In genomic region chr1:100927276-100927675, GRCh38 we compare ENCODE assay signal across 10 cellular contexts. TPM values are rescaled to one million over a fixed set of nuclear protein-coding genes. Genes with fewer than 3 reads are reported as not detected.
A peak's percentile ranks its signal among the peaks of the same experiment; 100 is the strongest.
DNase-seq lines count a peak whose midpoint lies in the region; ATAC-seq and TF ChIP-seq lines count a peak whose summit lies in the region.
"Had no signal": no experiment of that assay in that cellular context is flagged by ENCODE, and none has a peak within 500 bp of the region (broad histone marks: within the 10 kb centered on the region; RNA-seq: fewer than 3 reads in every experiment).

No MANE protein-coding gene starts in this region.

- peak; percentile 18 for DNase-seq in D341Med (ENCODE audit: low spot score)
- DNase-seq in activated CD4-positive, alpha-beta T cell treated with anti-CD3 and anti-CD28 coated beads, Interleukin-2, amount 10 ng/mL, durations not matched to agents 24 days and 14 days, result peak; percentile 88
- peak; percentile 24 to 47 (median 30) for DNase-seq in effector memory CD8-positive, alpha-beta T cell
- DNase-seq in upper lobe of right lung, result no peak
- no peak for DNase-seq in NCI-H2196 (lab: John Stamatoyannopoulos, UW; ENCODE audit: unreplicated experiment)
- DNase-seq: heart left ventricle, SHP77 treated with DMSO at 0.1 percent for 48 hours had no signal

- TF ChIP-seq CTCF in upper lobe of right lung (IDR thresholded peaks at IDR 0.05), result no peak

- H3K9me3 ChIP-seq in upper lobe of right lung, result no peaks in the 10 kb centered on the region
- H3K9me3 ChIP-seq: heart left ventricle had no signal

- H3K4me3 ChIP-seq in upper lobe of right lung, result no peak overlapping the region
- H3K4me3 ChIP-seq: heart left ventricle had no signal

- no peaks in the 10 kb centered on the region for H3K27me3 ChIP-seq in upper lobe of right lung
- H3K27me3 ChIP-seq: heart left ventricle had no signal

- H3K4me1 Mint-ChIP-seq in activated CD4-positive, alpha-beta T cell treated with anti-CD3 and anti-CD28 coated beads, Interleukin-2, amount 10 ng/mL, durations not matched to agents 24 days and 14 days, result peaks cover 41% of the 10 kb centered on the region
- H3K4me1 Mint-ChIP-seq in effector memory CD8-positive, alpha-beta T cell (ENCODE audit: low read depth in 2 of 2), result peaks cover 24 to 47% of the 10 kb centered on the region in 2 donors

- no peak overlapping the region for H3K27ac Mint-ChIP-seq in activated CD4-positive, alpha-beta T cell treated with anti-CD3 and anti-CD28 coated beads, Interleukin-2, amount 10 ng/mL, durations not matched to agents 24 days and 14 days
- no peak overlapping the region for H3K27ac Mint-ChIP-seq in effector memory CD8-positive, alpha-beta T cell

- peaks cover 10% of the 10 kb centered on the region for H3K9me3 Mint-ChIP-seq in activated CD4-positive, alpha-beta T cell treated with anti-CD3 and anti-CD28 coated beads, Interleukin-2, amount 10 ng/mL, durations not matched to agents 24 days and 14 days
- H3K9me3 Mint-ChIP-seq in effector memory CD8-positive, alpha-beta T cell, result no peaks in the 10 kb centered on the region

- H3K36me3 ChIP-seq in upper lobe of right lung, result peaks cover 30% of the 10 kb centered on the region

- peaks cover 25% of the 10 kb centered on the region for H3K36me3 Mint-ChIP-seq in activated CD4-positive, alpha-beta T cell treated with anti-CD3 and anti-CD28 coated beads, Interleukin-2, amount 10 ng/mL, durations not matched to agents 24 days and 14 days (ENCODE audit: low read depth)
- H3K36me3 Mint-ChIP-seq in effector memory CD8-positive, alpha-beta T cell (ENCODE audit: insufficient read depth), result peaks cover 10% of the 10 kb centered on the region

- H3K4me3 Mint-ChIP-seq in activated CD4-positive, alpha-beta T cell treated with anti-CD3 and anti-CD28 coated beads, Interleukin-2, amount 10 ng/mL, durations not matched to agents 24 days and 14 days, result no peak overlapping the region
- no peak overlapping the region for H3K4me3 Mint-ChIP-seq in effector memory CD8-positive, alpha-beta T cell

- intact Hi-C loops in activated CD4-positive, alpha-beta T cell treated with anti-CD3 and anti-CD28 coated beads, Interleukin-2, amount 10 ng/mL, durations not matched to agents 24 days and 14 days (cut with micrococcal nuclease), result loop anchor here (2.0 to 10.0 kb wide), 5 partner anchors 80 to 528 kb away; partner anchors contain the start of gene DPH5
- intact Hi-C loops in upper lobe of right lung (cut with DNase I), result no loop called here

- no peak overlapping the region for H3K27ac ChIP-seq in upper lobe of right lung

- no peaks in the 10 kb centered on the region for H3K4me1 ChIP-seq in upper lobe of right lung

- ATAC-seq in GM21423 (IDR thresholded peaks at IDR 0.05; ENCODE audit: unreplicated experiment) (peak; percentile 52), HG03460 (IDR thresholded peaks at IDR 0.05; ENCODE audit: unreplicated experiment) (no peak), GM18861 (IDR thresholded peaks at IDR 0.05; ENCODE audit: unreplicated experiment) (no peak), upper lobe of right lung (no peak)
- peak; percentile 87 for ATAC-seq in effector memory CD8-positive, alpha-beta T cell (replicated peaks)
- ATAC-seq: heart left ventricle had no signal

- no peaks in the 10 kb centered on the region for H3K27me3 Mint-ChIP-seq in activated CD4-positive, alpha-beta T cell treated with anti-CD3 and anti-CD28 coated beads, Interleukin-2, amount 10 ng/mL, durations not matched to agents 24 days and 14 days
- no peaks in the 10 kb centered on the region for H3K27me3 Mint-ChIP-seq in effector memory CD8-positive, alpha-beta T cell

RNA-seq across cellular contexts. Expression of gene SLC30A7, which starts 31.4 kb away (rescaled TPM):
- 40.8 and 41.0 TPM in 2 replicates for total RNA-seq in activated CD4-positive, alpha-beta T cell treated with anti-CD3 and anti-CD28 coated beads, Interleukin-2, amount 10 ng/mL, durations not matched to agents 24 days and 14 days
- total RNA-seq in upper lobe of right lung, result 35.1 TPM

RNA-seq across cellular contexts. Expression of gene EXTL2, which starts 32.6 kb away (rescaled TPM):
- total RNA-seq in activated CD4-positive, alpha-beta T cell treated with anti-CD3 and anti-CD28 coated beads, Interleukin-2, amount 10 ng/mL, durations not matched to agents 24 days and 14 days, result 2.7 and 2.9 TPM in 2 replicates
- total RNA-seq in upper lobe of right lung, result 11.6 TPM

Comparison
In these comparisons a context has a peak if more than half of its experiments do, and no peak if none do; other contexts are left out.
1. DNase-seq: peak in D341Med (single experiment), activated CD4-positive, alpha-beta T cell treated with anti-CD3 and anti-CD28 coated beads, Interleukin-2, amount 10 ng/mL, durations not matched to agents 24 days and 14 days (single experiment) and effector memory CD8-positive, alpha-beta T cell (3 of 3); none in upper lobe of right lung (single experiment) and NCI-H2196 (single experiment).
2. ATAC-seq: peak in GM21423 (single experiment) and effector memory CD8-positive, alpha-beta T cell (single experiment); none in HG03460 (single experiment), GM18861 (single experiment) and upper lobe of right lung (single experiment).